ENCODE assay signal across 1 cellular context in genomic region chr17:30378191-30378796, GRCh38.
A peak's percentile ranks its signal among the peaks of the same experiment; 100 is the strongest.
TF ChIP-seq lines count a peak whose summit lies in the region.

No MANE protein-coding gene starts in this region.

TF ChIP-seq in H1, 55 proteins besides CTCF, POLR2A, EP300 and RAD21:
- TF ChIP-seq KDM1A (IDR thresholded peaks at IDR 0.05; ENCODE audit: borderline replicate concordance, low read length) (no peak), RNF2 (IDR thresholded peaks at IDR 0.05; ENCODE audit: borderline replicate concordance, low read depth, low read length, missing control alignments, poor library complexity, severe bottlenecking) (peak; percentile 66), KDM4A (IDR thresholded peaks at IDR 0.05; ENCODE audit: low read depth, low read length, severe bottlenecking) (peak; percentile 13), E2F6 (IDR thresholded peaks at IDR 0.05) (peak; percentile 95), CTBP2 (IDR thresholded peaks at IDR 0.05; ENCODE audit: borderline replicate concordance, insufficient read depth, insufficient read length, low read length) (no peak), MAX (IDR thresholded peaks at IDR 0.05) (peak; percentile 95), SUZ12 (IDR thresholded peaks at IDR 0.05; ENCODE audit: low read length) (peak; percentile 33)
